21 cellular contexts compared by ENCODE assay signal in the genomic region with DNA sequence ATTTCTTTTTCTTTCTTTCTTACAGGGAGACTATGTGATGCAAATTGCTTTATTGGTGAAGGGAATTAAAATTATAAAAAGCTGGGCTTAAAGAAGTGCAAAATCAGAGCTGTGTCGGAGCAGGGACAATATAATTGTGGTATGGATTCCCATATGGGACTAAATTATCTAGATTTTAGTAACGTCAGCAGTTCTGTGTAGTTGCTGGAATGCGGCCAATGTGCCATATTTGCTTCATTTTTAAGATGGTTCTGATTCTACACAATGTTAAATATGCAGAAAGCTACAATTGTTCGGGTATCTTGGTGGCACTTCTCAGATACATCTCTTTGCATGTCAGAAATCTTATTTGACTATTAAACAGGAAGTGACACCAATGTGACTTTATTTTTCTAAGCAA.
"Had no signal": no experiment of that assay in that cellular context is flagged by ENCODE, and none has a peak within 500 bp of the region (broad histone marks: within the 10 kb centered on the region; RNA-seq: fewer than 3 reads in every experiment).

No MANE protein-coding gene starts in this region.

- H3K4me1 ChIP-seq: pancreas, psoas muscle had no signal

- H3K9me3 Mint-ChIP-seq: activated naive CD8-positive, alpha-beta T cell treated with anti-CD3 and anti-CD28 coated beads, Interleukin-2, amount 10 ng/mL, durations not matched to agents 7 days and 5 days; mesothelial cell of epicardium; stimulated activated naive CD8-positive, alpha-beta T cell treated with anti-CD3 and anti-CD28 coated beads, Interleukin-15, Interleukin-2, amounts not matched to agents 100 ng/mL and 50 ng/mL, for 24 hours; T-helper 2 cell treated with Interferon-gamma antibody and Interleukin-4, amounts not matched to agents 5 μg/mL and 100 μg/mL, for 36 hours had no signal

- H3K27me3 ChIP-seq: cardiac muscle cell, pancreas, right atrium auricular region, tibial artery had no signal

- H3K4me3 Mint-ChIP-seq: activated naive CD8-positive, alpha-beta T cell treated with anti-CD3 and anti-CD28 coated beads, Interleukin-2, amount 10 ng/mL, durations not matched to agents 7 days and 5 days; mesothelial cell of epicardium; naive thymus-derived CD8-positive, alpha-beta T cell; stimulated activated naive CD8-positive, alpha-beta T cell treated with anti-CD3 and anti-CD28 coated beads, Interleukin-15, Interleukin-2, amounts not matched to agents 100 ng/mL and 50 ng/mL, for 24 hours; T-helper 2 cell treated with Interferon-gamma antibody and Interleukin-4, amounts not matched to agents 5 μg/mL and 100 μg/mL, for 36 hours had no signal

- H3K4me3 ChIP-seq: cardiac muscle cell, pancreas, psoas muscle, right atrium auricular region, tibial artery had no signal

- H3K4me1 Mint-ChIP-seq: activated naive CD8-positive, alpha-beta T cell treated with anti-CD3 and anti-CD28 coated beads, Interleukin-2, amount 10 ng/mL, durations not matched to agents 7 days and 5 days; naive thymus-derived CD8-positive, alpha-beta T cell had no signal

- H3K27ac Mint-ChIP-seq: activated naive CD8-positive, alpha-beta T cell treated with anti-CD3 and anti-CD28 coated beads, Interleukin-2, amount 10 ng/mL, durations not matched to agents 7 days and 5 days; mesothelial cell of epicardium; naive thymus-derived CD8-positive, alpha-beta T cell; stimulated activated naive CD8-positive, alpha-beta T cell treated with anti-CD3 and anti-CD28 coated beads, Interleukin-15, Interleukin-2, amounts not matched to agents 100 ng/mL and 50 ng/mL, for 24 hours; T-helper 2 cell treated with Interferon-gamma antibody and Interleukin-4, amounts not matched to agents 5 μg/mL and 100 μg/mL, for 36 hours had no signal

- H3K36me3 ChIP-seq: cardiac muscle cell, pancreas, right atrium auricular region, tibial artery had no signal

- H3K9me3 ChIP-seq: pancreas, psoas muscle, right atrium auricular region, tibial artery had no signal

- H3K27me3 Mint-ChIP-seq: activated naive CD8-positive, alpha-beta T cell treated with anti-CD3 and anti-CD28 coated beads, Interleukin-2, amount 10 ng/mL, durations not matched to agents 7 days and 5 days; stimulated activated naive CD8-positive, alpha-beta T cell treated with anti-CD3 and anti-CD28 coated beads, Interleukin-15, Interleukin-2, amounts not matched to agents 100 ng/mL and 50 ng/mL, for 24 hours had no signal

- H3K36me3 Mint-ChIP-seq: activated naive CD8-positive, alpha-beta T cell treated with anti-CD3 and anti-CD28 coated beads, Interleukin-2, amount 10 ng/mL, durations not matched to agents 7 days and 5 days; mesothelial cell of epicardium; naive thymus-derived CD8-positive, alpha-beta T cell had no signal

- H3K27ac ChIP-seq: cardiac muscle cell, pancreas, psoas muscle, right atrium auricular region, tibial artery, VCaP had no signal

- DNase-seq: activated naive CD4-positive, alpha-beta T cell treated with Interleukin-2 at 50 U/mL for 16 hours; activated naive CD8-positive, alpha-beta T cell treated with anti-CD3 and anti-CD28 coated beads, Interleukin-2, amount 10 ng/mL, durations not matched to agents 7 days and 5 days; activated T-cell treated with anti-CD3 and anti-CD28 coated beads, Interleukin-2, amount 50 U/mL, for 48 hours; amygdala; hippocampal formation; left ventricle myocardium superior; mammary epithelial cell; naive thymus-derived CD8-positive, alpha-beta T cell; pancreas; psoas muscle; stimulated activated CD4-positive, alpha-beta T cell treated with anti-CD3 and anti-CD28 coated beads, Interleukin-1b, Interleukin-23, amount 100 ng/mL, for 48 hours; substantia nigra; tibial artery had no signal

- FAIRE-seq: frontal cortex, islet of Langerhans, pancreas had no signal
